Comparison of ENCODE assay signal across 1 cellular context in genomic region chr1:19257178-19257914, GRCh38.
TF ChIP-seq lines count a peak whose summit lies in the region.

No MANE protein-coding gene starts in this region.

TF ChIP-seq in IMR-90, 13 proteins besides CTCF, POLR2A, EP300 and RAD21:
- TF ChIP-seq FOS (IDR thresholded peaks at IDR 0.05; ENCODE audit: low read depth, low read length) (no peak), RCOR1 (IDR thresholded peaks at IDR 0.05; ENCODE audit: insufficient replicate concordance, low read length) (no peak), NFE2L2 (IDR thresholded peaks at IDR 0.05; ENCODE audit: low read depth, low read length) (no peak), RFX5 (IDR thresholded peaks at IDR 0.05; ENCODE audit: low read depth, low read length) (no peak), CHD1 (IDR thresholded peaks at IDR 0.05; ENCODE audit: low read depth, low read length) (no peak), MAZ (IDR thresholded peaks at IDR 0.05; ENCODE audit: borderline replicate concordance, low read depth, low read length) (no peak), BHLHE40 (IDR thresholded peaks at IDR 0.05; ENCODE audit: low read depth, low read length) (no peak), USF2 (IDR thresholded peaks at IDR 0.05; ENCODE audit: low read depth, low read length) (no peak), SMC3 (IDR thresholded peaks at IDR 0.05; ENCODE audit: low read depth, low read length) (no peak), ELK1 (IDR thresholded peaks at IDR 0.05; ENCODE audit: borderline replicate concordance, low read depth, low read length) (no peak), CEBPB (IDR thresholded peaks at IDR 0.05; ENCODE audit: low read depth, low read length) (no peak), MXI1 (IDR thresholded peaks at IDR 0.05; ENCODE audit: borderline replicate concordance, low read depth, low read length) (no peak), MAFK (IDR thresholded peaks at IDR 0.05; ENCODE audit: low read depth, low read length) (no peak)
TF ChIP-seq in IMR-90: peak in this region for 0.
